Comparison of ENCODE assay signal across 9 cellular contexts in genomic region chr6:110681543-110682459, GRCh38.
A peak's percentile ranks its signal among the peaks of the same experiment; 100 is the strongest.
DNase-seq lines count a peak whose midpoint lies in the region; ATAC-seq, FAIRE-seq and TF ChIP-seq lines count a peak whose summit lies in the region.
"Had no signal": no experiment of that assay in that cellular context is flagged by ENCODE, and none has a peak within 500 bp of the region (broad histone marks: within the 10 kb centered on the region; RNA-seq: fewer than 3 reads in every experiment).

No MANE protein-coding gene starts in this region.

- H3K9me3 ChIP-seq in BE2C = no peaks in the 10 kb centered on the region
- no peaks in the 10 kb centered on the region for H3K9me3 ChIP-seq in SJSA1 (replicated peaks)

- no peak for DNase-seq in BE2C
- peak; percentile 48 for DNase-seq in HFFc6
- DNase-seq in SJSA1 (ENCODE audit: low read depth in 1 of 2, low spot score in 2 of 2) = peak in 1 of 2 experiments; percentile 6
- DNase-seq in NCI-H187 treated with DMSO at 0.1 percent for 48 hours (lab: John Stamatoyannopoulos, UW) = no peak
- DNase-seq in effector CD8-positive, alpha-beta T cell (lab: John Stamatoyannopoulos, UW) = no peak
- no peak for DNase-seq in NCI-H1694 treated with DMSO at 0.1 percent for 48 hours (lab: John Stamatoyannopoulos, UW)

- peak; percentile 75 for FAIRE-seq in islet of Langerhans (lab: Jason Lieb, UNC)

- H3K27me3 ChIP-seq in BE2C (no peaks in the 10 kb centered on the region), SJSA1 (replicated peaks) (no peaks in the 10 kb centered on the region)

- H3K4me1 ChIP-seq in BE2C (peaks cover 10% of the 10 kb centered on the region), SJSA1 (replicated peaks) (peaks cover 13% of the 10 kb centered on the region)

- H3K36me3 Mint-ChIP-seq in HFFc6 (ENCODE audit: low read depth) = no peaks in the 10 kb centered on the region

- H3K4me1 Mint-ChIP-seq in HFFc6 (ENCODE audit: low read depth) = peaks cover 16% of the 10 kb centered on the region

- no peaks in the 10 kb centered on the region; the same call in 1 of the 2 replicates for H3K27me3 Mint-ChIP-seq in HFFc6 (ENCODE audit: insufficient read depth)

- H3K27ac Mint-ChIP-seq in HFFc6 = peak overlapping the region; percentile 75

- H3K4me3 ChIP-seq in BE2C (ENCODE audit: low read depth, low read length) (0 out of 2 replicates have a peak overlapping the region, but pooled peaks have one; percentile 8), SJSA1 (no peak overlapping the region)
- H3K4me3 ChIP-seq: PC-9 had no signal

- 0 out of 2 replicates have a peak overlapping the region, but pooled peaks have one; percentile 1 for H3K27ac ChIP-seq in SJSA1
- H3K27ac ChIP-seq: PC-9 had no signal

- TF ChIP-seq CTCF in BE2C (IDR thresholded peaks at IDR 0.05; ENCODE audit: low read depth, low read length) (no peak), HFFc6 (IDR thresholded peaks at IDR 0.05) (no peak)

- peak overlapping the region; percentile 63 for H3K4me3 Mint-ChIP-seq in HFFc6

- H3K9me3 Mint-ChIP-seq in HFFc6 = no peaks in the 10 kb centered on the region

- ATAC-seq in HG02610 (IDR thresholded peaks at IDR 0.05; ENCODE audit: unreplicated experiment) = no peak

- no peaks in the 10 kb centered on the region for H3K36me3 ChIP-seq in BE2C
- no peaks in the 10 kb centered on the region for H3K36me3 ChIP-seq in SJSA1
